ENCODE assay signal across 12 cellular contexts in the genomic region with DNA sequence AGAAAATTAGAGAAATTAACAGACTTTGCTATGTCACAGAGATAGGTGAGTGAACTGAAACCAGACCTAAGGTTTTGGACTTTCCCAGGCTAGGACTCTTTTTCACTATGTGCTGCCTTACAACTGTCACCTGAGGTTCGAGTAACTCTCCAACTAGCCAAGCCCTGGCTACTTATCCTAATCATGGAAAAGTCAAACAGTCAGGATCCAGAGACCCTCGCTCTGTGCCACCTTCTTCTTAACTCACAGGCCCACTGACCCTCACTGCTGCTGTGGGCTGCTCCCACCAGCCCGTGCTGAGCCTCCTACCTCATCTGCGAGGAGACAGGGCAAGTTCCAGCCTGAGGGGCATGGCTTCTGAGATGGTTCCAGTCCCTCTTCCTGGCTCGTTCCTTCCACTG.
DNase-seq lines count a peak whose midpoint lies in the region; ATAC-seq, FAIRE-seq and TF ChIP-seq lines count a peak whose summit lies in the region.
"Had no signal": no experiment of that assay in that cellular context is flagged by ENCODE, and none has a peak within 500 bp of the region (broad histone marks: within the 10 kb centered on the region; RNA-seq: fewer than 3 reads in every experiment).

No MANE protein-coding gene starts in this region.

- H2AK5ac ChIP-seq in mesendoderm (ENCODE audit: low read length) = no peak overlapping the region

- TF ChIP-seq POLR2A in HepG2 (IDR thresholded peaks at IDR 0.05; ENCODE audit: insufficient read depth in 1 of 2, low read depth in 2 of 2, low read length in 2 of 2) (no peak), Peyer's patch (IDR thresholded peaks at IDR 0.05) (no peak)

- peaks cover 33% of the 10 kb centered on the region for H3K79me2 ChIP-seq in HepG2 (ENCODE audit: insufficient read depth, low read length)
- H3K79me2 ChIP-seq in fibroblast of lung (ENCODE audit: control insufficient read depth, insufficient read depth, low read length) = peaks cover 88% of the 10 kb centered on the region
- H3K79me2 ChIP-seq in mesendoderm (ENCODE audit: control insufficient read depth, insufficient read depth, low read length) = no peaks in the 10 kb centered on the region

- H3K27ac ChIP-seq in liver (ENCODE audit: low read depth in 1 of 2, low read length in 2 of 2) (peak overlapping the region; percentile 23 to 44), HepG2 (ENCODE audit: extremely low read length, insufficient read depth, low read length) (no peak overlapping the region), Peyer's patch (peak overlapping the region; percentile 27 to 70 (median 50)), fibroblast of lung (ENCODE audit: insufficient read depth, low read length) (peak overlapping the region; percentile 91), mesendoderm (ENCODE audit: low read depth, low read length) (no peak overlapping the region)

- BruUV-seq in HepG2 (replicated peaks; lab: Mats Ljungman, UMichigan) = no TSS peak

- no peak overlapping the region for H3K4ac ChIP-seq in mesendoderm (ENCODE audit: low read depth, low read length)

- DNase-seq in HepG2 (ENCODE audit: low spot score) (no peak), Peyer's patch (no peak), fibroblast of lung (ENCODE audit: low read depth in 2 of 2) (no peak), NCI-H82 (lab: John Stamatoyannopoulos, UW) (no peak), mesendoderm (no peak), DMS153 (lab: John Stamatoyannopoulos, UW) (no peak)
- DNase-seq: C1 segment of cervical spinal cord, NCI-H1048 had no signal

- H2BK15ac ChIP-seq in mesendoderm (replicated peaks; ENCODE audit: low read depth) = no peak overlapping the region

- 86% methylated on average over 5 of the region's 5 CpGs for WGBS in liver
- WGBS in HepG2 (ENCODE audit: low lambda C conversion rate) = over 99% methylated on average over 5 of the region's 5 CpGs
- no CpG with 5 or more reads among the region's 5 CpGs for WGBS in mesendoderm (ENCODE audit: extremely low coverage, insufficient coverage, low lambda C conversion rate)

- no peak overlapping the region for H2BK5ac ChIP-seq in mesendoderm (ENCODE audit: low read length)

- H4K20me1 ChIP-seq in HepG2 (ENCODE audit: insufficient read depth, low read length) = no peaks in the 10 kb centered on the region; the same call in 1 of the 2 replicates
- H4K20me1 ChIP-seq in fibroblast of lung (ENCODE audit: control insufficient read depth, extremely low read depth, insufficient read depth, low read length) = no peaks in the 10 kb centered on the region

- TF ChIP-seq CTCF in liver (IDR thresholded peaks at IDR 0.05; ENCODE audit: low read depth, low read length, missing input control) (no peak), HepG2 (CRISPR knock-in tag; IDR thresholded peaks at IDR 0.05) (no peak), Peyer's patch (IDR thresholded peaks at IDR 0.05) (no peak), fibroblast of lung (conservative IDR thresholded peaks at IDR 0.05 in 1 of 2, IDR thresholded peaks at IDR 0.05 in 1 of 2; ENCODE audit: low read depth in 1 of 2, low read length in 2 of 2) (no peak)

- intact Hi-C loops in HepG2 (cut with micrococcal nuclease; ENCODE audit: unreplicated experiment) = no loop called here

- no peak for FAIRE-seq in HepG2 (lab: Jason Lieb, UNC)
- FAIRE-seq: endothelial cell of umbilical vein had no signal

- H3K36me3 ChIP-seq in liver (ENCODE audit: control insufficient read depth in 4 of 4, insufficient read depth in 3 of 4, low read depth in 1 of 4, low read length in 3 of 4) (peaks cover 0 to 3% (median 0%) of the 10 kb centered on the region in 4 donors), HepG2 (replicated peaks in 1 of 2; ENCODE audit: control insufficient read depth in 1 of 2, insufficient read depth in 2 of 2, low read length in 2 of 2) (peaks cover 4 to 6% of the 10 kb centered on the region in 2 experiments; a peak in 3 of 5 replicates), Peyer's patch (no peaks in the 10 kb centered on the region), fibroblast of lung (ENCODE audit: control insufficient read depth, insufficient read depth, low read length) (peaks cover 3% of the 10 kb centered on the region), mesendoderm (ENCODE audit: control insufficient read depth, insufficient read depth, low read length) (no peaks in the 10 kb centered on the region)

- CTCF ChIA-PET in HepG2 (lab: Yijun Ruan, JAX; ENCODE audit: low intra/inter-chr PET ratio, low total read pairs) = no interaction called here

- no peak overlapping the region for H2BK120ac ChIP-seq in mesendoderm (ENCODE audit: low read depth, low read length)

- H4K5ac ChIP-seq in mesendoderm (ENCODE audit: low read length) = no peak overlapping the region

- in situ Hi-C loops in HepG2 (cut with HindIII; ENCODE audit: extremely low pct_ligation_motif_present, low pct_unique_long_range_greater_than_20kb) = no loop called here

- H3K9ac ChIP-seq in liver (ENCODE audit: low read depth in 1 of 2, low read length in 2 of 2) (no peak overlapping the region), HepG2 (ENCODE audit: insufficient read depth, low read depth, low read length) (no peak overlapping the region), fibroblast of lung (ENCODE audit: insufficient read depth, low read length) (no peak overlapping the region), mesendoderm (ENCODE audit: low read length) (no peak overlapping the region)

- no peaks in the 10 kb centered on the region for H3K9me3 ChIP-seq in liver (ENCODE audit: control insufficient read depth in 4 of 4, low read length in 3 of 4)
- H3K9me3 ChIP-seq in HepG2 (ENCODE audit: low read length) = no peaks in the 10 kb centered on the region
- H3K9me3 ChIP-seq in Peyer's patch = no peaks in the 10 kb centered on the region
- H3K9me3 ChIP-seq in fibroblast of lung (ENCODE audit: control insufficient read depth, insufficient read depth, low read depth, low read length) = no peaks in the 10 kb centered on the region

- H3K79me1 ChIP-seq in mesendoderm (ENCODE audit: low read length) = no peaks in the 10 kb centered on the region

- POLR2A ChIA-PET in HepG2 (lab: Yijun Ruan, JAX) = interaction anchor here (1.3 kb wide), 1 partner anchor 46 kb away, joined by 4 read pairs; no protein-coding TSS in a partner anchor

- H3K27me3 ChIP-seq in liver (ENCODE audit: control insufficient read depth in 4 of 4, insufficient read depth in 4 of 4, low read length in 3 of 4) (no peaks in the 10 kb centered on the region), HepG2 (ENCODE audit: control insufficient read depth in 1 of 2, insufficient read depth in 2 of 2, low read length in 2 of 2) (no peaks in the 10 kb centered on the region), Peyer's patch (no peaks in the 10 kb centered on the region), fibroblast of lung (ENCODE audit: control insufficient read depth, insufficient read depth, low read length) (no peaks in the 10 kb centered on the region), mesendoderm (ENCODE audit: insufficient read depth, low read length, poor library complexity) (no peaks in the 10 kb centered on the region)

- TF ChIP-seq EP300 in HepG2 (IDR thresholded peaks at IDR 0.05; ENCODE audit: low read depth in 2 of 2, low read length in 2 of 2) = no peak
- TF ChIP-seq EP300 in HepG2 (CRISPR knock-in tag; IDR thresholded peaks at IDR 0.05; ENCODE audit: borderline replicate concordance) = no peak

- ATAC-seq in HepG2 (no peak), HG02623 (IDR thresholded peaks at IDR 0.05; ENCODE audit: unreplicated experiment) (no peak)
- ATAC-seq: Right ventricle myocardium inferior had no signal

- H3K4me2 ChIP-seq in HepG2 (ENCODE audit: low read depth, low read length) (no peak overlapping the region), fibroblast of lung (ENCODE audit: extremely low read depth, insufficient read depth, low read length) (peak overlapping the region; percentile 45), mesendoderm (ENCODE audit: low read length) (no peak overlapping the region)

- H3K4me1 ChIP-seq in liver (ENCODE audit: control insufficient read depth in 4 of 4, insufficient read depth in 4 of 4, low read length in 3 of 4) = peaks cover 0 to 15% (median 9%) of the 10 kb centered on the region in 4 donors
- peaks cover 70% of the 10 kb centered on the region for H3K4me1 ChIP-seq in HepG2 (ENCODE audit: insufficient read depth, low read length)
- H3K4me1 ChIP-seq in Peyer's patch = peaks cover 0 to 20% (median 12%) of the 10 kb centered on the region in 4 donors
- peaks cover 20% of the 10 kb centered on the region for H3K4me1 ChIP-seq in fibroblast of lung (ENCODE audit: control insufficient read depth, extremely low read depth, insufficient read depth, low read length)
- no peaks in the 10 kb centered on the region for H3K4me1 ChIP-seq in mesendoderm (ENCODE audit: control insufficient read depth, low read depth, low read length)

- TF ChIP-seq RAD21 in liver (IDR thresholded peaks at IDR 0.05) = no peak
- TF ChIP-seq RAD21 in HepG2 (CRISPR knock-in tag; IDR thresholded peaks at IDR 0.05) = no peak

- no peak overlapping the region for H4K8ac ChIP-seq in mesendoderm (ENCODE audit: low read depth, low read length)

- no peak overlapping the region for H3K23ac ChIP-seq in mesendoderm (ENCODE audit: low read length)

- H3K18ac ChIP-seq in mesendoderm (ENCODE audit: low read length) = no peak overlapping the region

- H3K4me3 ChIP-seq in liver (ENCODE audit: low read depth in 1 of 3, low read length in 3 of 3) = no peak overlapping the region
- no peak overlapping the region for H3K4me3 ChIP-seq in HepG2 (replicated peaks in 1 of 3; ENCODE audit: insufficient read depth in 1 of 3, low read depth in 2 of 3, low read length in 3 of 3)
- H3K4me3 ChIP-seq in Peyer's patch = no peak overlapping the region
- H3K4me3 ChIP-seq in fibroblast of lung (replicated peaks in 1 of 4; ENCODE audit: control extremely low read depth in 1 of 4, insufficient read depth in 1 of 4, low read depth in 3 of 4, low read length in 4 of 4) = no peak overlapping the region
- H3K4me3 ChIP-seq in mesendoderm (ENCODE audit: low read length) = no peak overlapping the region

- H2AFZ ChIP-seq in HepG2 (ENCODE audit: low read length) = no peak overlapping the region
- H2AFZ ChIP-seq in fibroblast of lung (ENCODE audit: low read length) = no peak overlapping the region

- H3K56ac ChIP-seq in mesendoderm (ENCODE audit: low read length) = no peak overlapping the region

TF ChIP-seq in liver, 16 proteins besides CTCF, POLR2A, EP300 and RAD21 (continues in another document):
- TF ChIP-seq, protein P1, sequence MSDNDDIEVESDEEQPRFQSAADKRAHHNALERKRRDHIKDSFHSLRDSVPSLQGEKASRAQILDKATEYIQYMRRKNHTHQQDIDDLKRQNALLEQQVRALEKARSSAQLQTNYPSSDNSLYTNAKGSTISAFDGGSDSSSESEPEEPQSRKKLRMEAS (IDR thresholded peaks at IDR 0.05) = no peak

TF ChIP-seq in HepG2, 621 proteins besides CTCF, POLR2A, EP300 and RAD21 (continues in another document):
- TF ChIP-seq SP5 (CRISPR knock-in tag; IDR thresholded peaks at IDR 0.05; ENCODE audit: borderline replicate concordance, low read depth) (no peak), ZNF333 (CRISPR knock-in tag; IDR thresholded peaks at IDR 0.05; ENCODE audit: borderline replicate concordance) (no peak), HNRNPH1 (optimal IDR thresholded peaks at IDR 0.05; ENCODE audit: low read depth, low read length) (no peak), GPN1 (CRISPR knock-in tag; IDR thresholded peaks at IDR 0.05; ENCODE audit: borderline replicate concordance) (no peak), BRCA1 (CRISPR knock-in tag; IDR thresholded peaks at IDR 0.05) (no peak)

Comparison
In these comparisons a context has a peak if more than half of its experiments do, and no peak if none do; other contexts are left out.
1. H3K27ac ChIP-seq: peak in liver (2 of 2), Peyer's patch (4 of 4) and fibroblast of lung (single experiment); none in HepG2 (single experiment) and mesendoderm (single experiment).